Comparison of ENCODE assay signal across 1 cellular context in genomic region chr10:5147255-5147980, GRCh38.
TF ChIP-seq lines count a peak whose summit lies in the region.

No MANE protein-coding gene starts in this region.

TF ChIP-seq in HepG2, 621 proteins besides CTCF, POLR2A, EP300 and RAD21 (continued from another document and continues in another):
- TF ChIP-seq CBX2 (IDR thresholded peaks at IDR 0.05; ENCODE audit: low read depth, low read length), result no peak
- TF ChIP-seq CBX2 (CRISPR knock-in tag; IDR thresholded peaks at IDR 0.05; ENCODE audit: low read depth), result no peak
- peak; percentile 63; the same call in 1 of the 2 replicates for TF ChIP-seq MAFF (IDR thresholded peaks at IDR 0.05; ENCODE audit: low read depth, low read length)
- peak; percentile 72; the same call in 1 of the 2 replicates for TF ChIP-seq HDAC1 (CRISPR knock-in tag; IDR thresholded peaks at IDR 0.05)
- TF ChIP-seq ZNF30 (CRISPR knock-in tag; IDR thresholded peaks at IDR 0.05), result no peak
- peak; percentile 95 for TF ChIP-seq MED8 (CRISPR knock-in tag; IDR thresholded peaks at IDR 0.05; ENCODE audit: insufficient replicate concordance)
- no peak for TF ChIP-seq SATB2 (CRISPR knock-in tag; IDR thresholded peaks at IDR 0.05)
- TF ChIP-seq CREB1 (IDR thresholded peaks at IDR 0.05), result no peak; the same call in 1 of the 2 replicates
- TF ChIP-seq CREB1 (CRISPR knock-in tag; IDR thresholded peaks at IDR 0.05), result peak; percentile 73
- peak; percentile 61; the same call in 1 of the 2 replicates for TF ChIP-seq YEATS4 (CRISPR knock-in tag; IDR thresholded peaks at IDR 0.05; ENCODE audit: borderline replicate concordance)
- TF ChIP-seq MBNL3 (CRISPR knock-in tag; conservative IDR thresholded peaks at IDR 0.05), result 0 out of 2 replicates have a peak, but pooled peaks have one; percentile 33
- 0 out of 2 replicates have a peak, but pooled peaks have one; percentile 50 for TF ChIP-seq ZNF556 (CRISPR knock-in tag; IDR thresholded peaks at IDR 0.05; ENCODE audit: borderline replicate concordance)
- TF ChIP-seq ZFP90 (CRISPR knock-in tag; IDR thresholded peaks at IDR 0.05; ENCODE audit: borderline replicate concordance), result 0 out of 2 replicates have a peak, but pooled peaks have one; percentile 18
- TF ChIP-seq U2AF2 (IDR thresholded peaks at IDR 0.05; ENCODE audit: low read depth, low read length), result no peak
- peak; percentile 97 for TF ChIP-seq POLR2G (IDR thresholded peaks at IDR 0.05; ENCODE audit: low read depth, low read length)
- TF ChIP-seq KDM6A (CRISPR knock-in tag; IDR thresholded peaks at IDR 0.05; ENCODE audit: low read depth), result peak; percentile 92
- peak; percentile 78; the same call in 1 of the 2 replicates for TF ChIP-seq TBX3 (IDR thresholded peaks at IDR 0.05; ENCODE audit: borderline replicate concordance)
- TF ChIP-seq PAXIP1 (CRISPR knock-in tag; conservative IDR thresholded peaks at IDR 0.05), result peak; percentile 99
- TF ChIP-seq TBL1XR1 (IDR thresholded peaks at IDR 0.05; ENCODE audit: borderline replicate concordance, low read length, partially characterized antibody), result peak; percentile 53
- no peak for TF ChIP-seq ZBTB1 (CRISPR knock-in tag; IDR thresholded peaks at IDR 0.05; ENCODE audit: borderline replicate concordance)
- TF ChIP-seq AGO1 (IDR thresholded peaks at IDR 0.05; ENCODE audit: low read depth, low read length, poor library complexity, severe bottlenecking), result no peak
- TF ChIP-seq PTBP1 (IDR thresholded peaks at IDR 0.05; ENCODE audit: low read depth, low read length, poor library complexity, severe bottlenecking), result no peak
- no peak for TF ChIP-seq ZNF337 (CRISPR knock-in tag; IDR thresholded peaks at IDR 0.05; ENCODE audit: borderline replicate concordance, low read depth)
- TF ChIP-seq ZMYM3 (CRISPR knock-in tag; IDR thresholded peaks at IDR 0.05), result peak; percentile 51; the same call in 1 of the 2 replicates
- no peak for TF ChIP-seq ZNF782 (CRISPR knock-in tag; IDR thresholded peaks at IDR 0.05; ENCODE audit: borderline replicate concordance)
- TF ChIP-seq NCOA1 (CRISPR knock-in tag; IDR thresholded peaks at IDR 0.05), result peak; percentile 61; the same call in 1 of the 2 replicates
- peak; percentile 97; the same call in 1 of the 2 replicates for TF ChIP-seq NCOR1 (IDR thresholded peaks at IDR 0.05; ENCODE audit: borderline replicate concordance, low read length)
- TF ChIP-seq ZNF121 (CRISPR knock-in tag; IDR thresholded peaks at IDR 0.05), result no peak
- TF ChIP-seq ZNF414 (CRISPR knock-in tag; IDR thresholded peaks at IDR 0.05), result peak; percentile 80; the same call in 1 of the 2 replicates
- TF ChIP-seq EED (CRISPR knock-in tag; IDR thresholded peaks at IDR 0.05), result no peak
- TF ChIP-seq ARHGAP35 (CRISPR knock-in tag; IDR thresholded peaks at IDR 0.05; ENCODE audit: borderline replicate concordance), result 0 out of 2 replicates have a peak, but pooled peaks have one; percentile 11
- peak; percentile 82 for TF ChIP-seq ZBTB43 (CRISPR knock-in tag; conservative IDR thresholded peaks at IDR 0.05)
- no peak for TF ChIP-seq SIN3B (IDR thresholded peaks at IDR 0.05; ENCODE audit: low read length)
- no peak for TF ChIP-seq ZNF550 (CRISPR knock-in tag; IDR thresholded peaks at IDR 0.05; ENCODE audit: borderline replicate concordance)
- TF ChIP-seq SAP130 (CRISPR knock-in tag; IDR thresholded peaks at IDR 0.05; ENCODE audit: low read depth), result peak; percentile 69; the same call in 1 of the 2 replicates
- TF ChIP-seq ZBTB37 (CRISPR knock-in tag; IDR thresholded peaks at IDR 0.05), result peak; percentile 82
- TF ChIP-seq RARG (CRISPR knock-in tag; IDR thresholded peaks at IDR 0.05; ENCODE audit: low read depth), result no peak
- TF ChIP-seq ZNF792 (CRISPR knock-in tag; IDR thresholded peaks at IDR 0.05), result peak; percentile 62; the same call in 1 of the 2 replicates
- TF ChIP-seq XBP1 (CRISPR knock-in tag; IDR thresholded peaks at IDR 0.05), result no peak
- no peak for TF ChIP-seq ZNF580 (CRISPR knock-in tag; IDR thresholded peaks at IDR 0.05; ENCODE audit: borderline replicate concordance, low read depth)
- no peak for TF ChIP-seq PCBP1 (IDR thresholded peaks at IDR 0.05; ENCODE audit: borderline replicate concordance, low read depth, low read length)
- TF ChIP-seq SNRNP70 (IDR thresholded peaks at IDR 0.05; ENCODE audit: low read depth, low read length), result no peak
- TF ChIP-seq SOX5 (CRISPR knock-in tag; IDR thresholded peaks at IDR 0.05; ENCODE audit: borderline replicate concordance), result peak; percentile 94
- 0 out of 2 replicates have a peak, but pooled peaks have one; percentile 17 for TF ChIP-seq ZNF263 (CRISPR knock-in tag; IDR thresholded peaks at IDR 0.05)
- TF ChIP-seq RBM22 (optimal IDR thresholded peaks at IDR 0.05; ENCODE audit: low read length), result peak; percentile 82
- TF ChIP-seq IRF2 (CRISPR knock-in tag; IDR thresholded peaks at IDR 0.05), result peak; percentile 90
- TF ChIP-seq CENPT (CRISPR knock-in tag; IDR thresholded peaks at IDR 0.05; ENCODE audit: low read depth), result no peak
- TF ChIP-seq ARID4A (CRISPR knock-in tag; IDR thresholded peaks at IDR 0.05; ENCODE audit: borderline replicate concordance), result no peak; the same call in 1 of the 2 replicates
- TF ChIP-seq THYN1 (CRISPR knock-in tag; IDR thresholded peaks at IDR 0.05; ENCODE audit: borderline replicate concordance, low read depth), result no peak
- peak; percentile 86; the same call in 1 of the 2 replicates for TF ChIP-seq ZNF280D (CRISPR knock-in tag; IDR thresholded peaks at IDR 0.05)
- TF ChIP-seq GATAD1 (CRISPR knock-in tag; IDR thresholded peaks at IDR 0.05), result peak; percentile 43; the same call in 1 of the 2 replicates
- TF ChIP-seq ZSCAN29 (CRISPR knock-in tag; conservative IDR thresholded peaks at IDR 0.05), result 0 out of 2 replicates have a peak, but pooled peaks have one; percentile 38
- TF ChIP-seq TGIF2 (CRISPR knock-in tag; IDR thresholded peaks at IDR 0.05), result peak; percentile 87; the same call in 1 of the 2 replicates
- no peak for TF ChIP-seq RFXANK (CRISPR knock-in tag; IDR thresholded peaks at IDR 0.05)
- TF ChIP-seq ATF7 (IDR thresholded peaks at IDR 0.05), result 0 out of 2 replicates have a peak, but pooled peaks have one; percentile 31
- TF ChIP-seq ATF7 (CRISPR knock-in tag; IDR thresholded peaks at IDR 0.05), result no peak
- TF ChIP-seq ERF (CRISPR knock-in tag; IDR thresholded peaks at IDR 0.05), result peak; percentile 47; the same call in 1 of the 2 replicates
- TF ChIP-seq PHF20 (CRISPR knock-in tag; IDR thresholded peaks at IDR 0.05), result no peak; the same call in 1 of the 2 replicates
- 0 out of 2 replicates have a peak, but pooled peaks have one; percentile 77 for TF ChIP-seq ZNF232 (CRISPR knock-in tag; IDR thresholded peaks at IDR 0.05; ENCODE audit: borderline replicate concordance)
- 0 out of 2 replicates have a peak, but pooled peaks have one; percentile 21 for TF ChIP-seq MAF1 (CRISPR knock-in tag; IDR thresholded peaks at IDR 0.05; ENCODE audit: borderline replicate concordance)
- TF ChIP-seq DNMT1 (CRISPR knock-in tag; IDR thresholded peaks at IDR 0.05), result no peak
